2 cellular contexts compared by ENCODE assay signal in genomic region chr11:45795379-45795778, GRCh38.
TF ChIP-seq lines count a peak whose summit lies in the region.

No MANE protein-coding gene starts in this region.

TF ChIP-seq in IMR-90, 13 proteins besides CTCF, POLR2A, EP300 and RAD21:
- TF ChIP-seq, protein P1, sequence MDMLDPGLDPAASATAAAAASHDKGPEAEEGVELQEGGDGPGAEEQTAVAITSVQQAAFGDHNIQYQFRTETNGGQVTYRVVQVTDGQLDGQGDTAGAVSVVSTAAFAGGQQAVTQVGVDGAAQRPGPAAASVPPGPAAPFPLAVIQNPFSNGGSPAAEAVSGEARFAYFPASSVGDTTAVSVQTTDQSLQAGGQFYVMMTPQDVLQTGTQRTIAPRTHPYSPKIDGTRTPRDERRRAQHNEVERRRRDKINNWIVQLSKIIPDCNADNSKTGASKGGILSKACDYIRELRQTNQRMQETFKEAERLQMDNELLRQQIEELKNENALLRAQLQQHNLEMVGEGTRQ (IDR thresholded peaks at IDR 0.05; ENCODE audit: low read depth, low read length): 0 out of 2 replicates have a peak, but pooled peaks have one; percentile 13
- TF ChIP-seq MAFK (IDR thresholded peaks at IDR 0.05; ENCODE audit: low read depth, low read length) (no peak), FOS (IDR thresholded peaks at IDR 0.05; ENCODE audit: low read depth, low read length) (no peak)

TF ChIP-seq in K562, 482 proteins besides CTCF, POLR2A, EP300 and RAD21 (continues in another document):
- TF ChIP-seq, protein P2, sequence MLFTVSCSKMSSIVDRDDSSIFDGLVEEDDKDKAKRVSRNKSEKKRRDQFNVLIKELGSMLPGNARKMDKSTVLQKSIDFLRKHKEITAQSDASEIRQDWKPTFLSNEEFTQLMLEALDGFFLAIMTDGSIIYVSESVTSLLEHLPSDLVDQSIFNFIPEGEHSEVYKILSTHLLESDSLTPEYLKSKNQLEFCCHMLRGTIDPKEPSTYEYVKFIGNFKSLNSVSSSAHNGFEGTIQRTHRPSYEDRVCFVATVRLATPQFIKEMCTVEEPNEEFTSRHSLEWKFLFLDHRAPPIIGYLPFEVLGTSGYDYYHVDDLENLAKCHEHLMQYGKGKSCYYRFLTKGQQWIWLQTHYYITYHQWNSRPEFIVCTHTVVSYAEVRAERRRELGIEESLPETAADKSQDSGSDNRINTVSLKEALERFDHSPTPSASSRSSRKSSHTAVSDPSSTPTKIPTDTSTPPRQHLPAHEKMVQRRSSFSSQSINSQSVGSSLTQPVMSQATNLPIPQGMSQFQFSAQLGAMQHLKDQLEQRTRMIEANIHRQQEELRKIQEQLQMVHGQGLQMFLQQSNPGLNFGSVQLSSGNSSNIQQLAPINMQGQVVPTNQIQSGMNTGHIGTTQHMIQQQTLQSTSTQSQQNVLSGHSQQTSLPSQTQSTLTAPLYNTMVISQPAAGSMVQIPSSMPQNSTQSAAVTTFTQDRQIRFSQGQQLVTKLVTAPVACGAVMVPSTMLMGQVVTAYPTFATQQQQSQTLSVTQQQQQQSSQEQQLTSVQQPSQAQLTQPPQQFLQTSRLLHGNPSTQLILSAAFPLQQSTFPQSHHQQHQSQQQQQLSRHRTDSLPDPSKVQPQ (CRISPR knock-in tag; IDR thresholded peaks at IDR 0.05; ENCODE audit: borderline replicate concordance): no peak
- TF ChIP-seq HSF4 (CRISPR knock-in tag; IDR thresholded peaks at IDR 0.05; ENCODE audit: borderline replicate concordance): no peak
- TF ChIP-seq, protein P3, sequence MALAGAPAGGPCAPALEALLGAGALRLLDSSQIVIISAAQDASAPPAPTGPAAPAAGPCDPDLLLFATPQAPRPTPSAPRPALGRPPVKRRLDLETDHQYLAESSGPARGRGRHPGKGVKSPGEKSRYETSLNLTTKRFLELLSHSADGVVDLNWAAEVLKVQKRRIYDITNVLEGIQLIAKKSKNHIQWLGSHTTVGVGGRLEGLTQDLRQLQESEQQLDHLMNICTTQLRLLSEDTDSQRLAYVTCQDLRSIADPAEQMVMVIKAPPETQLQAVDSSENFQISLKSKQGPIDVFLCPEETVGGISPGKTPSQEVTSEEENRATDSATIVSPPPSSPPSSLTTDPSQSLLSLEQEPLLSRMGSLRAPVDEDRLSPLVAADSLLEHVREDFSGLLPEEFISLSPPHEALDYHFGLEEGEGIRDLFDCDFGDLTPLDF (CRISPR knock-in tag; IDR thresholded peaks at IDR 0.05): no peak
- no peak for TF ChIP-seq HINFP (tag; conservative IDR thresholded peaks at IDR 0.05; ENCODE audit: low read depth)
- TF ChIP-seq HDAC2 (IDR thresholded peaks at IDR 0.05): no peak
- TF ChIP-seq, protein P4, sequence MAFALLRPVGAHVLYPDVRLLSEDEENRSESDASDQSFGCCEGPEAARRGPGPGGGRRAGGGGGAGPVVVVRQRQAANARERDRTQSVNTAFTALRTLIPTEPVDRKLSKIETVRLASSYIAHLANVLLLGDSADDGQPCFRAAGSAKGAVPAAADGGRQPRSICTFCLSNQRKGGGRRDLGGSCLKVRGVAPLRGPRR (CRISPR knock-in tag; IDR thresholded peaks at IDR 0.05): no peak
- peak; percentile 59 for TF ChIP-seq FOS (IDR thresholded peaks at IDR 0.05; ENCODE audit: extremely low read depth, insufficient read length)
- TF ChIP-seq OTX1 (CRISPR knock-in tag; IDR thresholded peaks at IDR 0.05): no peak
- no peak for TF ChIP-seq ZNF76 (CRISPR knock-in tag; IDR thresholded peaks at IDR 0.05; ENCODE audit: borderline replicate concordance)
- TF ChIP-seq SNAPC5 (CRISPR knock-in tag; IDR thresholded peaks at IDR 0.05): no peak
- TF ChIP-seq TOE1 (IDR thresholded peaks at IDR 0.05; ENCODE audit: borderline replicate concordance): peak; percentile 97
- TF ChIP-seq TOE1 (CRISPR knock-in tag; IDR thresholded peaks at IDR 0.05; ENCODE audit: borderline replicate concordance, low read depth): no peak
- TF ChIP-seq RCOR1 (IDR thresholded peaks at IDR 0.05; ENCODE audit: borderline replicate concordance in 1 of 2, low read depth in 2 of 2, low read length in 2 of 2): peak in 1 of 2 experiments; percentile 96; a peak in 2 of 4 replicates
- TF ChIP-seq AFF1 (IDR thresholded peaks at IDR 0.05; ENCODE audit: low read depth in 1 of 2, partially characterized antibody in 2 of 2): no peak
- TF ChIP-seq NR3C1 (CRISPR knock-in tag; IDR thresholded peaks at IDR 0.05): no peak
- TF ChIP-seq LCOR (CRISPR knock-in tag; IDR thresholded peaks at IDR 0.05): no peak
- peak; percentile 98 for TF ChIP-seq TFE3 (CRISPR knock-in tag; IDR thresholded peaks at IDR 0.05)
- no peak for TF ChIP-seq ZNF146 (CRISPR knock-in tag; IDR thresholded peaks at IDR 0.05; ENCODE audit: unreplicated experiment)
- TF ChIP-seq NFYB (IDR thresholded peaks at IDR 0.05; ENCODE audit: extremely low read depth, insufficient read length): peak; percentile 72
- no peak for TF ChIP-seq NFE2L1 (tag; IDR thresholded peaks at IDR 0.05; ENCODE audit: borderline replicate concordance, low read depth)
- TF ChIP-seq RAD51 (IDR thresholded peaks at IDR 0.05; ENCODE audit: borderline replicate concordance, low read depth): peak; percentile 94
- TF ChIP-seq, protein P5, sequence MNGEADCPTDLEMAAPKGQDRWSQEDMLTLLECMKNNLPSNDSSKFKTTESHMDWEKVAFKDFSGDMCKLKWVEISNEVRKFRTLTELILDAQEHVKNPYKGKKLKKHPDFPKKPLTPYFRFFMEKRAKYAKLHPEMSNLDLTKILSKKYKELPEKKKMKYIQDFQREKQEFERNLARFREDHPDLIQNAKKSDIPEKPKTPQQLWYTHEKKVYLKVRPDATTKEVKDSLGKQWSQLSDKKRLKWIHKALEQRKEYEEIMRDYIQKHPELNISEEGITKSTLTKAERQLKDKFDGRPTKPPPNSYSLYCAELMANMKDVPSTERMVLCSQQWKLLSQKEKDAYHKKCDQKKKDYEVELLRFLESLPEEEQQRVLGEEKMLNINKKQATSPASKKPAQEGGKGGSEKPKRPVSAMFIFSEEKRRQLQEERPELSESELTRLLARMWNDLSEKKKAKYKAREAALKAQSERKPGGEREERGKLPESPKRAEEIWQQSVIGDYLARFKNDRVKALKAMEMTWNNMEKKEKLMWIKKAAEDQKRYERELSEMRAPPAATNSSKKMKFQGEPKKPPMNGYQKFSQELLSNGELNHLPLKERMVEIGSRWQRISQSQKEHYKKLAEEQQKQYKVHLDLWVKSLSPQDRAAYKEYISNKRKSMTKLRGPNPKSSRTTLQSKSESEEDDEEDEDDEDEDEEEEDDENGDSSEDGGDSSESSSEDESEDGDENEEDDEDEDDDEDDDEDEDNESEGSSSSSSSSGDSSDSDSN (IDR thresholded peaks at IDR 0.05; ENCODE audit: borderline replicate concordance in 1 of 2, low read depth in 2 of 2, low read length in 2 of 2): no peak
- TF ChIP-seq ZMIZ1 (IDR thresholded peaks at IDR 0.05; ENCODE audit: low read depth in 2 of 2, low read length in 2 of 2): no peak
- TF ChIP-seq TCFL5 (CRISPR knock-in tag; conservative IDR thresholded peaks at IDR 0.05): no peak
- TF ChIP-seq ZBTB5 (IDR thresholded peaks at IDR 0.05): no peak
- TF ChIP-seq, protein P6, sequence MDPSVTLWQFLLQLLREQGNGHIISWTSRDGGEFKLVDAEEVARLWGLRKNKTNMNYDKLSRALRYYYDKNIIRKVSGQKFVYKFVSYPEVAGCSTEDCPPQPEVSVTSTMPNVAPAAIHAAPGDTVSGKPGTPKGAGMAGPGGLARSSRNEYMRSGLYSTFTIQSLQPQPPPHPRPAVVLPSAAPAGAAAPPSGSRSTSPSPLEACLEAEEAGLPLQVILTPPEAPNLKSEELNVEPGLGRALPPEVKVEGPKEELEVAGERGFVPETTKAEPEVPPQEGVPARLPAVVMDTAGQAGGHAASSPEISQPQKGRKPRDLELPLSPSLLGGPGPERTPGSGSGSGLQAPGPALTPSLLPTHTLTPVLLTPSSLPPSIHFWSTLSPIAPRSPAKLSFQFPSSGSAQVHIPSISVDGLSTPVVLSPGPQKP (CRISPR knock-in tag; IDR thresholded peaks at IDR 0.05): no peak
- TF ChIP-seq ELF1 (tag; IDR thresholded peaks at IDR 0.05): no peak
- TF ChIP-seq E2F3 (CRISPR knock-in tag; IDR thresholded peaks at IDR 0.05): no peak
- TF ChIP-seq, protein P1 (CRISPR knock-in tag; IDR thresholded peaks at IDR 0.05): peak; percentile 94
